18 cellular contexts compared by ENCODE assay signal in genomic region chr2:231134910-231135650, GRCh38. TPM values are rescaled to one million over a fixed set of nuclear protein-coding genes. Genes with fewer than 3 reads are reported as not detected.
DNase-seq lines count a peak whose midpoint lies in the region; ATAC-seq and TF ChIP-seq lines count a peak whose summit lies in the region.
"Had no signal": no experiment of that assay in that cellular context is flagged by ENCODE, and none has a peak within 500 bp of the region (broad histone marks: within the 10 kb centered on the region; RNA-seq: fewer than 3 reads in every experiment).

No MANE protein-coding gene starts in this region.

- H3K27me3 Mint-ChIP-seq in activated B cell treated with CpG ODN at 0.5 μM for 24 hours, result no peaks in the 10 kb centered on the region
- H3K27me3 Mint-ChIP-seq in T-helper 2 cell treated with Interferon-gamma antibody and Interleukin-4, amounts not matched to agents 5 μg/mL and 100 μg/mL, for 36 hours (ENCODE audit: low read depth), result no peaks in the 10 kb centered on the region
- H3K27me3 Mint-ChIP-seq: activated naive CD8-positive, alpha-beta T cell treated with anti-CD3 and anti-CD28 coated beads, Interleukin-2, amount 50 U/mL, for 24 hours; CD8-positive, alpha-beta memory T cell had no signal

- CTCF ChIA-PET in activated B cell treated with CpG ODN at 0.5 μM for 24 hours (lab: Charles Lee), result no interaction called here

- H3K36me3 Mint-ChIP-seq in activated B cell treated with CpG ODN at 0.5 μM for 24 hours (ENCODE audit: low read depth), result peaks cover 17% of the 10 kb centered on the region
- H3K36me3 Mint-ChIP-seq in T-helper 2 cell treated with Interferon-gamma antibody and Interleukin-4, amounts not matched to agents 5 μg/mL and 100 μg/mL, for 36 hours (ENCODE audit: low read depth), result peaks cover 2% of the 10 kb centered on the region

- peaks cover 24% of the 10 kb centered on the region for H3K4me1 Mint-ChIP-seq in activated B cell treated with CpG ODN at 0.5 μM for 24 hours
- H3K4me1 Mint-ChIP-seq in T-helper 2 cell treated with Interferon-gamma antibody and Interleukin-4, amounts not matched to agents 5 μg/mL and 100 μg/mL, for 36 hours (ENCODE audit: low read depth), result peaks cover 11% of the 10 kb centered on the region

- POLR2A ChIA-PET in activated B cell treated with CpG ODN at 0.5 μM for 24 hours (lab: Charles Lee), result interaction anchor here (0.5 kb wide), 1 partner anchor 317 kb away, joined by 14 read pairs; no protein-coding TSS in a partner anchor

- no peak for TF ChIP-seq CTCF in activated B cell treated with CpG ODN at 0.5 μM for 24 hours (IDR thresholded peaks at IDR 0.05)

- DNase-seq in NCI-H82 (lab: John Stamatoyannopoulos, UW) (peak; percentile 46), NCI-H82 treated with DMSO at 0.1 percent for 48 hours (lab: John Stamatoyannopoulos, UW; ENCODE audit: unreplicated experiment) (no peak), MV-4-11 (lab: John Stamatoyannopoulos, UW) (peak; percentile 73), activated B cell treated with CpG ODN at 0.5 μM for 24 hours (no peak), pons (ENCODE audit: low spot score) (peak; percentile 73), T-helper 9 cell (no peak)
- no peak for DNase-seq in T-helper 2 cell treated with Interferon-gamma antibody and Interleukin-4, amounts not matched to agents 5 μg/mL and 100 μg/mL, for 36 hours (ENCODE audit: low spot score)
- DNase-seq: activated CD4-positive, alpha-beta T cell treated with anti-CD3 and anti-CD28 coated beads, Interleukin-2, amount 50 U/mL, for 4 hours; activated naive CD8-positive, alpha-beta T cell treated with anti-CD3 and anti-CD28 coated beads, Interleukin-2, amount 50 U/mL, for 24 hours; caudate nucleus; CD8-positive, alpha-beta memory T cell; effector memory CD4-positive, alpha-beta T cell; NCI-H1436; NCI-H526 treated with DMSO at 0.1 percent for 48 hours; Right ventricle myocardium superior; stimulated activated CD4-positive, alpha-beta T cell treated with anti-CD3 and anti-CD28 coated beads, Interleukin-2, amount 100 ng/mL, for 24 hours; stimulated activated CD8-positive, alpha-beta memory T cell treated with anti-CD3 and anti-CD28 coated beads, Interleukin-4, amount 100 ng/mL, for 48 hours had no signal

- H3K4me3 Mint-ChIP-seq in activated B cell treated with CpG ODN at 0.5 μM for 24 hours, result no peak overlapping the region
- H3K4me3 Mint-ChIP-seq in T-helper 2 cell treated with Interferon-gamma antibody and Interleukin-4, amounts not matched to agents 5 μg/mL and 100 μg/mL, for 36 hours, result no peak overlapping the region
- H3K4me3 Mint-ChIP-seq: activated naive CD8-positive, alpha-beta T cell treated with anti-CD3 and anti-CD28 coated beads, Interleukin-2, amount 50 U/mL, for 24 hours; CD8-positive, alpha-beta memory T cell had no signal

- intact Hi-C loops in activated B cell treated with CpG ODN at 0.5 μM for 24 hours (cut with micrococcal nuclease), result no loop called here

- peak overlapping the region; percentile 48 for H3K27ac Mint-ChIP-seq in activated B cell treated with CpG ODN at 0.5 μM for 24 hours
- H3K27ac Mint-ChIP-seq in T-helper 2 cell treated with Interferon-gamma antibody and Interleukin-4, amounts not matched to agents 5 μg/mL and 100 μg/mL, for 36 hours, result no peak overlapping the region
- H3K27ac Mint-ChIP-seq: activated naive CD8-positive, alpha-beta T cell treated with anti-CD3 and anti-CD28 coated beads, Interleukin-2, amount 50 U/mL, for 24 hours had no signal

- no peaks in the 10 kb centered on the region for H3K9me3 Mint-ChIP-seq in activated B cell treated with CpG ODN at 0.5 μM for 24 hours
- H3K9me3 Mint-ChIP-seq in T-helper 2 cell treated with Interferon-gamma antibody and Interleukin-4, amounts not matched to agents 5 μg/mL and 100 μg/mL, for 36 hours, result no peaks in the 10 kb centered on the region
- H3K9me3 Mint-ChIP-seq: activated naive CD8-positive, alpha-beta T cell treated with anti-CD3 and anti-CD28 coated beads, Interleukin-2, amount 50 U/mL, for 24 hours; CD8-positive, alpha-beta memory T cell had no signal

- ATAC-seq in activated B cell treated with CpG ODN at 0.5 μM for 24 hours (ENCODE audit: low read depth), result no peak
- ATAC-seq in GM21576 (IDR thresholded peaks at IDR 0.05; ENCODE audit: unreplicated experiment), result no peak
- ATAC-seq: activated naive CD8-positive, alpha-beta T cell treated with anti-CD3 and anti-CD28 coated beads, Interleukin-2, amount 50 U/mL, for 24 hours had no signal

RNA-seq across cellular contexts. Expression of gene HTR2B, which starts 10.2 kb away (rescaled TPM):
- not detected in 2 replicates for total RNA-seq in activated B cell treated with CpG ODN at 0.5 μM for 24 hours
- total RNA-seq: CD8-positive, alpha-beta memory T cell had no signal

Comparison
In these comparisons a context has a peak if more than half of its experiments do, and no peak if none do; other contexts are left out.
1. DNase-seq: peak in NCI-H82 (single experiment), MV-4-11 (single experiment) and pons (single experiment); none in NCI-H82 treated with DMSO at 0.1 percent for 48 hours (single experiment), activated B cell treated with CpG ODN at 0.5 μM for 24 hours (single experiment), T-helper 9 cell (single experiment) and T-helper 2 cell treated with Interferon-gamma antibody and Interleukin-4, amounts not matched to agents 5 μg/mL and 100 μg/mL, for 36 hours (single experiment).